Comparison of ENCODE assay signal across 8 cellular contexts in the genomic region with DNA sequence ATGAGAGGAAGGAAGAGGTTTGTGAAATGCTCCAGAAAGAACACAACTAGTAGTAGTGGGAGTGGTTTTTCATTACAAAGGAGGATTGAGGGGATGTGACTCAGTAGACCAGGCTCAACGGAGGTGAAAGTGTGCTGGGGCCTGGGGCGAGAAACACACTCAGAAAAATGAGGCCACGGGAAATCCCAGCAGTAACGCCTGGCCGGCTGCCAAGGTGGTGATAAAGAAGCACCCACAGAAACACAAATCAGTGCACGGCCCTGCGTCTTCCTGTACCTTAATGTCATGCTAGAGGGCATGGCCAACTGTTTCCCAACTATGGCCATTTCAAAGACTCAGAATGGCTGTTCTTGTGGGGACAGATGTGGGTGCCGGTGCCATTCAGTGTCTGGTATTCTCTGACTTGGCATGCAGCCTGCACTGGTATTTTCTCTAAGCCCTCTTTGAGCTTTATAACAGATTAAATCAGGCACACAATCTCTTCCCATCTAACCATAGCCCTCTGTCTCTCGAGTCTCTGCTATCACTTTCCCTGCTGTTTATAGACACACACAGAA. TPM values are rescaled to one million over a fixed set of nuclear protein-coding genes. Genes with fewer than 3 reads are reported as not detected.
DNase-seq lines count a peak whose midpoint lies in the region.

No MANE protein-coding gene starts in this region.

- peak; percentile 40 for DNase-seq in A172 (ENCODE audit: low spot score)
- DNase-seq in H4 (ENCODE audit: low spot score): peak; percentile 29
- DNase-seq in activated CD4-positive, CD25-positive, alpha-beta regulatory T cell (lab: John Stamatoyannopoulos, UW): peak; percentile 9 to 48 (median 33)
- peak in 16 of 61 donors; percentile 6 to 41 (median 23) for DNase-seq in caudate nucleus (lab: John Stamatoyannopoulos, UW)
- peak; percentile 86 to 92 for DNase-seq in stimulated activated CD4-positive, alpha-beta T cell treated with anti-CD3 and anti-CD28 coated beads, Interleukin-2, amount 100 ng/mL, for 24 hours
- DNase-seq in trophoblast cell: no peak
- no peak for DNase-seq in kidney glomerular epithelial cell (lab: John Stamatoyannopoulos, UW)
- no peak for DNase-seq in NCI-H187 (lab: John Stamatoyannopoulos, UW)

- H2AK5ac ChIP-seq in trophoblast cell (ENCODE audit: low read length): no peak overlapping the region

- no peaks in the 10 kb centered on the region for H3K79me2 ChIP-seq in trophoblast cell (ENCODE audit: control insufficient read depth, insufficient read depth, low read length, poor library complexity)

- no peak overlapping the region for H3K4me2 ChIP-seq in trophoblast cell (ENCODE audit: low read length)

- H3K79me1 ChIP-seq in trophoblast cell (ENCODE audit: low read length): no peaks in the 10 kb centered on the region

- no peak overlapping the region for H2AFZ ChIP-seq in trophoblast cell (ENCODE audit: insufficient read depth, low read length, poor library complexity)

- H4K12ac ChIP-seq in trophoblast cell (ENCODE audit: low read depth, low read length): no peak overlapping the region

- H3K18ac ChIP-seq in trophoblast cell (ENCODE audit: low read length): no peak overlapping the region

- no peak overlapping the region for H2BK5ac ChIP-seq in trophoblast cell (ENCODE audit: low read depth, low read length, poor library complexity)

- H2BK12ac ChIP-seq in trophoblast cell (ENCODE audit: low read length): no peak overlapping the region

- no peak overlapping the region for H3K9ac ChIP-seq in trophoblast cell (ENCODE audit: low read length)

- H3K36me3 ChIP-seq in trophoblast cell (ENCODE audit: control insufficient read depth in 1 of 2, insufficient read depth in 2 of 2, low read length in 2 of 2): peaks cover 4 to 11% of the 10 kb centered on the region in 2 experiments

- H3K9me3 ChIP-seq in trophoblast cell (ENCODE audit: insufficient read depth, low read depth, low read length): peaks cover 2% of the 10 kb centered on the region

- H3K4me1 ChIP-seq in trophoblast cell (ENCODE audit: control insufficient read depth in 1 of 2, insufficient read depth in 2 of 2, low read length in 2 of 2): no peaks in the 10 kb centered on the region

- H3K4me3 ChIP-seq in trophoblast cell (ENCODE audit: low read depth, low read length): no peak overlapping the region

- no CpG with 5 or more reads among the region's 9 CpGs for WGBS in trophoblast cell (ENCODE audit: extremely low coverage, insufficient coverage, insufficient read length)

- H3K27ac ChIP-seq in caudate nucleus (ENCODE audit: low read depth, low read length): peak overlapping the region; percentile 93
- no peak overlapping the region for H3K27ac ChIP-seq in trophoblast cell (ENCODE audit: low read depth, low read length)

- H3K14ac ChIP-seq in trophoblast cell (ENCODE audit: low read length): no peak overlapping the region

- H2BK120ac ChIP-seq in trophoblast cell (ENCODE audit: insufficient read depth, low read length, poor library complexity): no peak overlapping the region

- H4K8ac ChIP-seq in trophoblast cell (ENCODE audit: low read depth, low read length): no peak overlapping the region

- no peak overlapping the region for H3K4ac ChIP-seq in trophoblast cell (ENCODE audit: low read depth, low read length)

- no peak overlapping the region for H3K23ac ChIP-seq in trophoblast cell (ENCODE audit: low read length)

- no peaks in the 10 kb centered on the region for H3K27me3 ChIP-seq in trophoblast cell (ENCODE audit: insufficient read depth, low read length)

- no peak overlapping the region for H4K91ac ChIP-seq in trophoblast cell (ENCODE audit: low read depth, low read length)

RNA-seq across cellular contexts. Expression of gene URB2, which starts 38.2 kb away (rescaled TPM):
- 19.7 and 20.1 TPM in 2 replicates for total RNA-seq in A172 (2014; rRNA removed; shearing (Covaris generic))
- total RNA-seq in H4 (2014; rRNA removed; shearing (Covaris generic)): 7.0 and 7.9 TPM in 2 replicates
- polyA plus RNA-seq in trophoblast cell (2013): 5.9 and 6.4 TPM in 2 replicates

RNA-seq across cellular contexts. Expression of gene TAF5L, which starts 38.3 kb away (rescaled TPM):
- total RNA-seq in A172 (2014; rRNA removed; shearing (Covaris generic)): 24.4 and 26.2 TPM in 2 replicates
- total RNA-seq in H4 (2014; rRNA removed; shearing (Covaris generic)): 10.7 and 13.9 TPM in 2 replicates
- polyA plus RNA-seq in trophoblast cell (2013): 26.1 and 27.2 TPM in 2 replicates

Comparison
In these comparisons a context has a peak if more than half of its experiments do, and no peak if none do; other contexts are left out.
1. DNase-seq: peak in A172 (single experiment), H4 (single experiment), activated CD4-positive, CD25-positive, alpha-beta regulatory T cell (4 of 4) and stimulated activated CD4-positive, alpha-beta T cell treated with anti-CD3 and anti-CD28 coated beads, Interleukin-2, amount 100 ng/mL, for 24 hours (2 of 2); none in trophoblast cell (0 of 2), kidney glomerular epithelial cell (single experiment) and NCI-H187 (0 of 2).